ENCODE assay signal across 9 cellular contexts in the genomic region with DNA sequence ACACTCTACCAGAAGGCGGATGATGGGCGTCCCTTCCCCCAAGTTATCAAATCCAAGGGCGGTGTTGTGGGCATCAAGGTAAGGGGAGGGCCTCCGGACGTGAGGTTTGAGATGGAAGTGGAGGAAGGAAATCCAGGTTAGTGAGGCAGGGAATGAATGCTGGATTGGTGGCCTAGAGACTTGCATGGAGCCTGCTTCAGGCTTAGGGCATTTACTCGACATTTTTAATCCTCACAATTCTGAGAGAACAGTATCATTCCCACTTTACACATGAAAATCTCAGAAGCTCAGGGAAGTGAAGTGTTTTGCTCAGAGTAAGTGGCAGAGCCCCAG. TPM values are rescaled to one million over a fixed set of nuclear protein-coding genes. Genes with fewer than 3 reads are reported as not detected.
A peak's percentile ranks its signal among the peaks of the same experiment; 100 is the strongest.
DNase-seq lines count a peak whose midpoint lies in the region; ATAC-seq and TF ChIP-seq lines count a peak whose summit lies in the region.
"Had no signal": no experiment of that assay in that cellular context is flagged by ENCODE, and none has a peak within 500 bp of the region (broad histone marks: within the 10 kb centered on the region; RNA-seq: fewer than 3 reads in every experiment).

No MANE protein-coding gene starts in this region.

- H3F3A ChIP-seq in MM.1S (ENCODE audit: insufficient read depth, low read length): peaks cover 54% of the 10 kb centered on the region

- no peak for TF ChIP-seq POLR2A in testis (IDR thresholded peaks at IDR 0.05)

- intact Hi-C loops in natural killer cell (cut with micrococcal nuclease) (loop anchor here (10.0 kb wide), 1 partner anchor 337 kb away; the partner anchor contains the start of gene ZNF771), testis (cut with DNase I; ENCODE audit: low total_unique reads) (no loop called here)

- ATAC-seq in natural killer cell: no peak
- no peak for ATAC-seq in GM21447 (IDR thresholded peaks at IDR 0.05; ENCODE audit: unreplicated experiment)
- no peak for ATAC-seq in GM21515 (IDR thresholded peaks at IDR 0.05; ENCODE audit: unreplicated experiment)

- H3K27ac Mint-ChIP-seq in natural killer cell: peak overlapping the region in 1 of 2 donors; percentile 98

- peak overlapping the region; percentile 95 for H3K9ac ChIP-seq in BLaER1
- H3K9ac ChIP-seq in MM.1S (ENCODE audit: low read length): 0 out of 2 replicates have a peak overlapping the region, but pooled peaks have one; percentile 94

- H3K27me3 Mint-ChIP-seq in natural killer cell (ENCODE audit: low read depth in 2 of 2): no peaks in the 10 kb centered on the region

- H3K27ac ChIP-seq in BLaER1: peak overlapping the region; percentile 97; the same call in 1 of the 2 replicates
- no peak overlapping the region for H3K27ac ChIP-seq in MM.1S (ENCODE audit: low read length)
- peak overlapping the region; percentile 99 to 100 for H3K27ac ChIP-seq in coronary artery
- peak overlapping the region in 1 of 2 donors; percentile 93 for H3K27ac ChIP-seq in testis

- peaks cover 65% of the 10 kb centered on the region for H3K79me2 ChIP-seq in MM.1S (ENCODE audit: low read length)

- H3K4me1 ChIP-seq in BLaER1 (peaks cover 58% of the 10 kb centered on the region), MM.1S (ENCODE audit: low read length) (peaks cover 22% of the 10 kb centered on the region), testis (peaks cover 49% of the 10 kb centered on the region)

- H3K9me3 ChIP-seq in BLaER1 (no peaks in the 10 kb centered on the region), MM.1S (replicated peaks; ENCODE audit: insufficient read depth, low read length) (no peaks in the 10 kb centered on the region), testis (no peaks in the 10 kb centered on the region)

- no peak overlapping the region for H2AFZ ChIP-seq in MM.1S (ENCODE audit: low read length)

- H3K9me2 ChIP-seq in MM.1S (replicated peaks; ENCODE audit: insufficient read depth, low read length): no peaks in the 10 kb centered on the region

- peak overlapping the region; percentile 72 for H3K4me3 Mint-ChIP-seq in natural killer cell

- H3K4me2 ChIP-seq in BLaER1 (peak overlapping the region; percentile 94), MM.1S (ENCODE audit: low read depth, low read length) (peak overlapping the region; percentile 94; the same call in 1 of the 2 replicates)

- DNase-seq in MM.1S (no peak), coronary artery (ENCODE audit: low spot score) (no peak), natural killer cell (no peak), testis (no peak), GOT3 (lab: John Stamatoyannopoulos, UW) (no peak)
- DNase-seq: SHP77 treated with DMSO at 0.1 percent for 48 hours had no signal

- H3K4me1 Mint-ChIP-seq in natural killer cell: peaks cover 36 to 59% of the 10 kb centered on the region in 2 donors

- TF ChIP-seq CTCF in MM.1S (IDR thresholded peaks at IDR 0.05; ENCODE audit: low read length) (no peak), coronary artery (IDR thresholded peaks at IDR 0.05) (no peak), natural killer cell (IDR thresholded peaks at IDR 0.05) (no peak), testis (IDR thresholded peaks at IDR 0.05) (no peak)

- H4K20me1 ChIP-seq in BLaER1 (peaks cover 66% of the 10 kb centered on the region), MM.1S (ENCODE audit: insufficient read depth, low read length) (peaks cover 18% of the 10 kb centered on the region)

- no peaks in the 10 kb centered on the region for H3K36me3 Mint-ChIP-seq in natural killer cell

- H3K4me3 ChIP-seq in BLaER1 (peak overlapping the region; percentile 97; the same call in 1 of the 2 replicates), MM.1S (ENCODE audit: low read length) (no peak overlapping the region), coronary artery (peak overlapping the region; percentile 80), testis (peak overlapping the region in 1 of 2 donors; percentile 89)

- H3K27me3 ChIP-seq in BLaER1 (no peaks in the 10 kb centered on the region), MM.1S (replicated peaks; ENCODE audit: insufficient read depth, low read length) (no peaks in the 10 kb centered on the region), testis (no peaks in the 10 kb centered on the region)

- no peaks in the 10 kb centered on the region for H3K9me3 Mint-ChIP-seq in natural killer cell

- H3K36me3 ChIP-seq in BLaER1 (peaks cover 68% of the 10 kb centered on the region), MM.1S (replicated peaks; ENCODE audit: insufficient read depth, low read length) (peaks cover 22% of the 10 kb centered on the region), testis (ENCODE audit: low read depth, missing control alignments) (no peaks in the 10 kb centered on the region)

- WGBS in testis, 2 donors: 61 to 72% methylated on average over 6 of the region's 6 CpGs

RNA-seq across cellular contexts. Expression of gene ALDOA, which starts 2.0 kb away (rescaled TPM):
- total RNA-seq in natural killer cell (100 to 1,000 TPM; 412 to 544 (median 490) TPM), testis (100 to 1,000 TPM; 373 to 521 TPM)
- polyA plus RNA-seq in testis (ENCODE audit: insufficient read depth, low read depth, low replicate concordance): 467 TPM

RNA-seq across cellular contexts. Expression of gene PPP4C, which starts 8.2 kb away (rescaled TPM):
- total RNA-seq in natural killer cell (100 to 1,000 TPM; 119 to 132 (median 130) TPM), testis (100 to 1,000 TPM in 1 of 2 donors, 10 to 100 TPM in 1; 82.1 to 109 TPM)
- polyA plus RNA-seq in testis (ENCODE audit: insufficient read depth, low read depth, low replicate concordance): 154 TPM

RNA-seq across cellular contexts. Expression of gene TBX6, which starts 24.2 kb away (rescaled TPM):
- 1 to 10 TPM in 1 of 3 donors, under 1 TPM in 2; 0.91 to 1.1 (median 0.98) TPM for total RNA-seq in natural killer cell
- total RNA-seq in testis: 1 to 10 TPM; 1.3 to 2.9 TPM
- 1.7 TPM for polyA plus RNA-seq in testis (ENCODE audit: insufficient read depth, low read depth, low replicate concordance)

RNA-seq across cellular contexts. Expression of gene YPEL3, which starts 28.5 kb away (rescaled TPM):
- total RNA-seq in natural killer cell (100 to 1,000 TPM; 148 to 177 (median 160) TPM), testis (10 to 100 TPM; 69.4 to 75.3 TPM)
- polyA plus RNA-seq in testis (ENCODE audit: insufficient read depth, low read depth, low replicate concordance): 55.3 TPM

RNA-seq across cellular contexts. Expression of gene TLCD3B, which starts 36.5 kb away (rescaled TPM):
- total RNA-seq in natural killer cell (1 to 10 TPM in 2 of 3 donors, under 1 TPM in 1; 0.88 to 2.0 (median 1.7) TPM), testis (10 to 100 TPM; 51.8 to 82.7 TPM)
- 194 TPM for polyA plus RNA-seq in testis (ENCODE audit: insufficient read depth, low read depth, low replicate concordance)
